In genomic region chr16:84177740-84178070, GRCh38 we compare ENCODE assay signal across 8 cellular contexts. TPM values are rescaled to one million over a fixed set of nuclear protein-coding genes. Genes with fewer than 3 reads are reported as not detected.
A peak's percentile ranks its signal among the peaks of the same experiment; 100 is the strongest.
DNase-seq lines count a peak whose midpoint lies in the region; ATAC-seq and TF ChIP-seq lines count a peak whose summit lies in the region.
"Had no signal": no experiment of that assay in that cellular context is flagged by ENCODE, and none has a peak within 500 bp of the region (broad histone marks: within the 10 kb centered on the region; RNA-seq: fewer than 3 reads in every experiment).

No MANE protein-coding gene starts in this region.

- intact Hi-C loops in MCF 10A (cut with micrococcal nuclease): loop anchor here (5.0 to 10.0 kb wide), 2 partner anchors 60 to 223 kb away; partner anchors contain the start of genes MBTPS1 and OSGIN1
- intact Hi-C loops in left lung (cut with DNase I): no loop called here

- H3K4me1 Mint-ChIP-seq in MCF 10A (ENCODE audit: insufficient read depth, unreplicated experiment): peaks cover 6% of the 10 kb centered on the region

- TF ChIP-seq CTCF in MCF 10A (IDR thresholded peaks at IDR 0.05; ENCODE audit: unreplicated experiment) (no peak), left lung (IDR thresholded peaks at IDR 0.05) (no peak)

- no peak overlapping the region for H3K4me3 ChIP-seq in left lung

- H3K27me3 Mint-ChIP-seq in MCF 10A (ENCODE audit: insufficient read depth, unreplicated experiment): no peaks in the 10 kb centered on the region
- H3K27me3 Mint-ChIP-seq: activated B cell treated with CpG ODN at 0.5 μM for 24 hours had no signal

- DNase-seq in NCI-H226 (peak; percentile 39), MCF 10A (ENCODE audit: unreplicated experiment) (peak; percentile 36), left lung (no peak), DMS 273 treated with DMSO at 0.1 percent for 48 hours (lab: John Stamatoyannopoulos, UW) (no peak)
- DNase-seq: activated B cell treated with CpG ODN at 0.5 μM for 24 hours had no signal

- peaks cover 17 to 36% of the 10 kb centered on the region in 2 donors for H3K4me1 ChIP-seq in left lung

- H3K4me3 Mint-ChIP-seq in MCF 10A (ENCODE audit: unreplicated experiment): no peak overlapping the region
- H3K4me3 Mint-ChIP-seq: activated B cell treated with CpG ODN at 0.5 μM for 24 hours had no signal

- no peaks in the 10 kb centered on the region for H3K27me3 ChIP-seq in left lung

- peak overlapping the region; percentile 85 for H3K27ac Mint-ChIP-seq in MCF 10A (ENCODE audit: low read depth, unreplicated experiment)
- H3K27ac Mint-ChIP-seq: activated B cell treated with CpG ODN at 0.5 μM for 24 hours had no signal

- peaks cover 0 to 53% of the 10 kb centered on the region in 2 donors for H3K36me3 ChIP-seq in left lung

- H3K27ac ChIP-seq in left lung (peak overlapping the region; percentile 73 to 81), temporal lobe (ENCODE audit: low read depth, low read length) (peak overlapping the region; percentile 94)

- H3K36me3 Mint-ChIP-seq in MCF 10A (ENCODE audit: insufficient read depth, unreplicated experiment): peaks cover 6% of the 10 kb centered on the region

- no TSS peak for BruUV-seq in MCF 10A (replicated peaks; lab: Mats Ljungman, UMichigan)

- H3K9me3 Mint-ChIP-seq in MCF 10A (ENCODE audit: unreplicated experiment): no peaks in the 10 kb centered on the region
- H3K9me3 Mint-ChIP-seq: activated B cell treated with CpG ODN at 0.5 μM for 24 hours had no signal

- POLR2A ChIA-PET in MCF 10A (lab: Yijun Ruan, JAX): interaction anchor here (0.6 to 4.9 kb wide), 5 partner anchors 9 to 94 kb away, joined by 3 to 45 read pairs (median 3); partner anchors contain the start of genes MBTPS1 and TAF1C

- CTCF ChIA-PET in MCF 10A (lab: Yijun Ruan, JAX): interaction anchor here (0.6 to 5.3 kb wide), 6 partner anchors 10 to 114 kb away, joined by 3 to 49 read pairs (median 5); partner anchors contain the start of gene TAF1C

- H3K9me3 ChIP-seq in left lung: no peaks in the 10 kb centered on the region

- ATAC-seq in left lung (no peak), HG03378 (IDR thresholded peaks at IDR 0.05; ENCODE audit: unreplicated experiment) (no peak), GM21825 (IDR thresholded peaks at IDR 0.05; ENCODE audit: unreplicated experiment) (no peak)

RNA-seq across cellular contexts. Expression of gene TAF1C, which starts 9.2 kb away (rescaled TPM):
- total RNA-seq in MCF 10A (2022) (29.3 and 35.1 TPM in 2 replicates), left lung (10 to 100 TPM; 49.2 to 50.0 TPM), temporal lobe (17.5 TPM)

RNA-seq across cellular contexts. Expression of gene ADAD2, which starts 13.3 kb away (rescaled TPM):
- total RNA-seq in MCF 10A (2022): not detected in 2 replicates
- under 1 TPM; 0.09 to 0.24 TPM for total RNA-seq in left lung
- not detected for total RNA-seq in temporal lobe
- total RNA-seq: activated B cell treated with CpG ODN at 0.5 μM for 24 hours had no signal

RNA-seq across cellular contexts. Expression of gene DNAAF1, which starts 32.6 kb away (rescaled TPM):
- not detected in 2 replicates for total RNA-seq in MCF 10A (2022)
- total RNA-seq in left lung: 10 to 100 TPM in 1 of 2 donors, under 1 TPM in 1; 0.85 to 10.3 TPM
- 0.25 TPM for total RNA-seq in temporal lobe
- total RNA-seq: activated B cell treated with CpG ODN at 0.5 μM for 24 hours had no signal

RNA-seq across cellular contexts. Expression of gene HSDL1, which starts 32.7 kb away (rescaled TPM):
- 13.3 and 20.9 TPM in 2 replicates for total RNA-seq in MCF 10A (2022)
- total RNA-seq in left lung: 10 to 100 TPM; 26.0 to 27.8 TPM
- total RNA-seq in temporal lobe: 141 TPM

Comparison
In these comparisons a context has a peak if more than half of its experiments do, and no peak if none do; other contexts are left out.
1. DNase-seq: peak in NCI-H226 (single experiment) and MCF 10A (single experiment); none in left lung (0 of 2) and DMS 273 treated with DMSO at 0.1 percent for 48 hours (single experiment).